In genomic region chr10:47060356-47060755, GRCh38 we compare ENCODE assay signal across 18 cellular contexts.
A peak's percentile ranks its signal among the peaks of the same experiment; 100 is the strongest.
DNase-seq lines count a peak whose midpoint lies in the region; ATAC-seq, FAIRE-seq and TF ChIP-seq lines count a peak whose summit lies in the region.
"Had no signal": no experiment of that assay in that cellular context is flagged by ENCODE, and none has a peak within 500 bp of the region (broad histone marks: within the 10 kb centered on the region; RNA-seq: fewer than 3 reads in every experiment).

No MANE protein-coding gene starts in this region.

- H3K79me2 ChIP-seq in neural progenitor cell (ENCODE audit: low read depth) = no peaks in the 10 kb centered on the region

- peaks cover 2% of the 10 kb centered on the region for H3K4me1 Mint-ChIP-seq in neural progenitor cell
- H3K4me1 Mint-ChIP-seq: CD4-positive, CD25-positive, alpha-beta regulatory T cell; H9 had no signal

- no peak overlapping the region for H3K4me3 Mint-ChIP-seq in neural progenitor cell
- H3K4me3 Mint-ChIP-seq: CD4-positive, CD25-positive, alpha-beta regulatory T cell; CD8-positive, alpha-beta memory T cell; H9 had no signal

- H3F3A ChIP-seq in neural progenitor cell (ENCODE audit: low read depth) = no peaks in the 10 kb centered on the region

- H3K27me3 ChIP-seq in neural progenitor cell = no peaks in the 10 kb centered on the region
- H3K27me3 ChIP-seq in gastrocnemius medialis = no peaks in the 10 kb centered on the region
- H3K27me3 ChIP-seq: BE2C had no signal

- no peak for FAIRE-seq in GM19239 (lab: Jason Lieb, UNC)
- FAIRE-seq: GM12878, H1 had no signal

- TF ChIP-seq CTCF in neural progenitor cell (IDR thresholded peaks at IDR 0.05) = no peak
- TF ChIP-seq CTCF in gastrocnemius medialis (IDR thresholded peaks at IDR 0.05 in 4 of 5, conservative IDR thresholded peaks at IDR 0.05 in 1 of 5) = no peak

- no peaks in the 10 kb centered on the region for H3K9me3 ChIP-seq in neural progenitor cell (ENCODE audit: low read depth)
- H3K9me3 ChIP-seq in gastrocnemius medialis = no peaks in the 10 kb centered on the region
- H3K9me3 ChIP-seq: BE2C had no signal

- no peak for ATAC-seq in gastrocnemius medialis
- ATAC-seq in HG03521 (IDR thresholded peaks at IDR 0.05; ENCODE audit: unreplicated experiment) = no peak
- ATAC-seq in activated naive CD4-positive, alpha-beta T cell treated with anti-CD3 and anti-CD28 coated beads, Interleukin-2, amount 50 U/mL, for 72 hours = no peak
- ATAC-seq: GM12878 had no signal

- H3K4me2 ChIP-seq in neural progenitor cell = no peak overlapping the region

- no peak overlapping the region for H3K4me3 ChIP-seq in neural progenitor cell
- no peak overlapping the region for H3K4me3 ChIP-seq in gastrocnemius medialis
- H3K4me3 ChIP-seq: GM12878 had no signal

- peaks cover 4% of the 10 kb centered on the region for H3K27me3 Mint-ChIP-seq in neural progenitor cell (ENCODE audit: insufficient read depth, low read depth)
- H3K27me3 Mint-ChIP-seq: CD8-positive, alpha-beta memory T cell had no signal

- H4K20me1 ChIP-seq in neural progenitor cell (ENCODE audit: low read depth) = no peaks in the 10 kb centered on the region

- H3K36me3 ChIP-seq in neural progenitor cell = no peaks in the 10 kb centered on the region
- H3K36me3 ChIP-seq in gastrocnemius medialis = no peaks in the 10 kb centered on the region
- H3K36me3 ChIP-seq: BE2C had no signal

- H3K9ac ChIP-seq in neural progenitor cell = no peak overlapping the region

- H2AFZ ChIP-seq in neural progenitor cell (replicated peaks) = no peak overlapping the region

- intact Hi-C loops in gastrocnemius medialis (cut with DNase I; ENCODE audit: low total_unique reads) = loop anchor here (5.0 kb wide), 2 partner anchors 122 to 192 kb away; no protein-coding TSS in a partner anchor

- in situ Hi-C loops in gastrocnemius medialis (cut with MboI; ENCODE audit: low sequenced_read_pairs in 4 of 4) = no loop called here

- H3K4me1 ChIP-seq in neural progenitor cell (no peaks in the 10 kb centered on the region), gastrocnemius medialis (peaks cover 26 to 31% of the 10 kb centered on the region in 2 donors)
- H3K4me1 ChIP-seq: BE2C had no signal

- H3K36me3 Mint-ChIP-seq in neural progenitor cell = no peaks in the 10 kb centered on the region
- no peaks in the 10 kb centered on the region for H3K36me3 Mint-ChIP-seq in activated naive CD4-positive, alpha-beta T cell treated with anti-CD3 and anti-CD28 coated beads, Interleukin-2, amount 50 U/mL, for 72 hours
- H3K36me3 Mint-ChIP-seq: CD4-positive, CD25-positive, alpha-beta regulatory T cell; CD8-positive, alpha-beta memory T cell had no signal

- H3K27ac Mint-ChIP-seq in neural progenitor cell = peak overlapping the region; percentile 29
- H3K27ac Mint-ChIP-seq in activated naive CD4-positive, alpha-beta T cell treated with anti-CD3 and anti-CD28 coated beads, Interleukin-2, amount 50 U/mL, for 72 hours = no peak overlapping the region
- H3K27ac Mint-ChIP-seq: CD4-positive, CD25-positive, alpha-beta regulatory T cell; CD8-positive, alpha-beta memory T cell had no signal

- H3K27ac ChIP-seq in neural progenitor cell (no peak overlapping the region), gastrocnemius medialis (peak overlapping the region in 3 of 4 donors; percentile 12 to 48 (median 22))

- H3K9me3 Mint-ChIP-seq in neural progenitor cell = peaks cover 3% of the 10 kb centered on the region
- no peaks in the 10 kb centered on the region for H3K9me3 Mint-ChIP-seq in activated naive CD4-positive, alpha-beta T cell treated with anti-CD3 and anti-CD28 coated beads, Interleukin-2, amount 50 U/mL, for 72 hours
- H3K9me3 Mint-ChIP-seq: CD8-positive, alpha-beta memory T cell had no signal

- no peak for TF ChIP-seq POLR2A in gastrocnemius medialis (IDR thresholded peaks at IDR 0.05)

- DNase-seq in islet precursor cell (peak; percentile 15), neural progenitor cell (ENCODE audit: low spot score) (no peak), gastrocnemius medialis (no peak), GM19239 (ENCODE audit: insufficient read length, low spot score) (no peak)
- no peak for DNase-seq in activated naive CD4-positive, alpha-beta T cell treated with anti-CD3 and anti-CD28 coated beads, Interleukin-2, amount 50 U/mL, for 72 hours (ENCODE audit: low spot score in 2 of 2)
- DNase-seq: BE2C; C1 segment of cervical spinal cord; CD4-positive, CD25-positive, alpha-beta regulatory T cell; CD8-positive, alpha-beta memory T cell; COR-L47; DMS 273 treated with DMSO at 0.1 percent for 48 hours; DMS53; DND-41; EL; H9 had no signal
